ENCODE assay signal across 33 cellular contexts in the genomic region with DNA sequence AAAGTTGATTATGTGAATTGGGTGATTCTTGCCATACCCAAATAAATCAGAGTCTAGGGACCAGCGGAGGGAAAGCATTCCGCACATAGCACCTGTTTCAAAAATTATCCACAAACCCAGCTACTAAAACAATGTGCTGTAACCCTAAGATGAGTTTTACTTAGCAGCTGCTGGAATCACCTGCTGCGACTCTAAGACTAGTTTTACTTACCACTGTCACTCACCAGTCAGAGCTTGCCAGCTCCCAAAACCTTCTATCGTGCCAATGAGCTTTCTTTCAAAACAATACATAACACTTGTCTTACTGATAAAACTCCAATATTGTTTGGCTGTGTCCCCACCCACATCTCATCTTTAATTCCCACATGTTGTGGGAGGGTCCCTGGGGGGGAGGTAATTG. TPM values are rescaled to one million over a fixed set of nuclear protein-coding genes. Genes with fewer than 3 reads are reported as not detected.
"Had no signal": no experiment of that assay in that cellular context is flagged by ENCODE, and none has a peak within 500 bp of the region (broad histone marks: within the 10 kb centered on the region; RNA-seq: fewer than 3 reads in every experiment).

No MANE protein-coding gene starts in this region.

- H3K4me2 ChIP-seq: smooth muscle cell had no signal

- H3K9ac ChIP-seq: parathyroid adenoma had no signal

- H3K4me3 ChIP-seq: ovary, psoas muscle, right lobe of liver, sigmoid colon, skin epidermis, smooth muscle cell, spleen, suprapubic skin, testis, tibial artery, transverse colon, upper lobe of right lung, uterus had no signal

- H3K4me1 ChIP-seq: parathyroid adenoma, psoas muscle, right lobe of liver, sigmoid colon, suprapubic skin, testis, upper lobe of right lung, uterus had no signal

- ATAC-seq: naive thymus-derived CD8-positive, alpha-beta T cell; natural killer cell treated with Interleukin-12 subunit alpha and Interleukin-12 subunit beta and Interleukin-15 and Interleukin-18, amount 100 ng/mL, for 72 hours; psoas muscle; right cardiac atrium; right lobe of liver; stimulated activated memory B cell treated with anti-CD40 and anti-IgM and Interleukin-4, amounts not matched to agents 10 μg/mL and 1 μg/mL and 100 μg/mL, for 72 hours; stimulated activated naive CD8-positive, alpha-beta T cell treated with anti-CD3 and anti-CD28 coated beads, Interleukin-15, amount 100 ng/mL, for 72 hours; stimulated activated naive CD8-positive, alpha-beta T cell treated with anti-CD3 and anti-CD28 coated beads, Interleukin-15, Interleukin-2, amounts not matched to agents 100 U/mL and 50 U/mL, for 24 hours; upper lobe of right lung had no signal

- H3K36me3 Mint-ChIP-seq: natural killer cell treated with Interleukin-12 subunit alpha and Interleukin-12 subunit beta and Interleukin-15 and Interleukin-18, amount 100 ng/mL, for 72 hours; stimulated activated memory B cell treated with anti-CD40 and anti-IgM and Interleukin-4, amounts not matched to agents 10 μg/mL and 1 μg/mL and 100 μg/mL, for 72 hours; type B pancreatic cell had no signal

- H3K27me3 ChIP-seq: ovary, right lobe of liver, testis, upper lobe of right lung, uterus had no signal

- DNase-seq: naive thymus-derived CD8-positive, alpha-beta T cell; nephron progenitor cell; occipital lobe; ovary; posterior cingulate gyrus; psoas muscle; right cardiac atrium; right lobe of liver; sigmoid colon; spleen; stimulated activated CD4-positive, alpha-beta T cell treated with anti-CD3 and anti-CD28 coated beads, Interleukin-12 subunit alpha, Interleukin-12 subunit beta, amount 100 ng/mL, for 4 hours; stimulated activated CD4-positive, alpha-beta T cell treated with anti-CD3 and anti-CD28 coated beads, Interleukin-1b, Interleukin-23, amount 100 ng/mL, for 48 hours; stimulated activated CD4-positive, alpha-beta T cell treated with anti-CD3 and anti-CD28 coated beads, Interleukin-4, amount 100 ng/mL, for 1 hour; stimulated activated CD4-positive, alpha-beta T cell treated with anti-CD3 and anti-CD28 coated beads, Interleukin-4, amount 100 ng/mL, for 4 hours; stimulated activated CD8-positive, alpha-beta memory T cell treated with anti-CD3 and anti-CD28 coated beads, Interleukin-4, amount 100 ng/mL, for 48 hours; stimulated activated naive CD4-positive, alpha-beta T cell; stimulated activated naive CD8-positive, alpha-beta T cell treated with anti-CD3 and anti-CD28 coated beads, Interleukin-15, amount 100 ng/mL, for 72 hours; stimulated activated naive CD8-positive, alpha-beta T cell treated with anti-CD3 and anti-CD28 coated beads, Interleukin-15, Interleukin-2, amounts not matched to agents 100 U/mL and 50 U/mL, for 24 hours; substantia nigra; testis; tibial artery; transverse colon; upper lobe of right lung; uterus had no signal

- H3K79me2 ChIP-seq: parathyroid adenoma had no signal

- H2AFZ ChIP-seq: parathyroid adenoma had no signal

- H3K27ac ChIP-seq: ovary, parathyroid adenoma, psoas muscle, right lobe of liver, sigmoid colon, skin epidermis, spleen, suprapubic skin, testis, transverse colon, upper lobe of right lung, uterus had no signal

- H3K36me3 ChIP-seq: ovary, right lobe of liver, sigmoid colon, spleen, suprapubic skin, tibial artery, transverse colon, upper lobe of right lung, uterus had no signal

- H3K9me3 Mint-ChIP-seq: naive thymus-derived CD8-positive, alpha-beta T cell; natural killer cell treated with Interleukin-12 subunit alpha and Interleukin-12 subunit beta and Interleukin-15 and Interleukin-18, amount 100 ng/mL, for 72 hours had no signal

- H3K27ac Mint-ChIP-seq: natural killer cell treated with Interleukin-12 subunit alpha and Interleukin-12 subunit beta and Interleukin-15 and Interleukin-18, amount 100 ng/mL, for 72 hours; nephron progenitor cell; progenitor cell of endocrine pancreas; stimulated activated memory B cell treated with anti-CD40 and anti-IgM and Interleukin-4, amounts not matched to agents 10 μg/mL and 1 μg/mL and 100 μg/mL, for 72 hours; stimulated activated naive CD8-positive, alpha-beta T cell treated with anti-CD3 and anti-CD28 coated beads, Interleukin-15, amount 100 ng/mL, for 72 hours; type B pancreatic cell had no signal

- H3K4me3 Mint-ChIP-seq: naive thymus-derived CD8-positive, alpha-beta T cell; natural killer cell treated with Interleukin-12 subunit alpha and Interleukin-12 subunit beta and Interleukin-15 and Interleukin-18, amount 100 ng/mL, for 72 hours; nephron progenitor cell; neural crest cell; stimulated activated memory B cell treated with anti-CD40 and anti-IgM and Interleukin-4, amounts not matched to agents 10 μg/mL and 1 μg/mL and 100 μg/mL, for 72 hours; stimulated activated naive CD8-positive, alpha-beta T cell treated with anti-CD3 and anti-CD28 coated beads, Interleukin-15, amount 100 ng/mL, for 72 hours; type B pancreatic cell had no signal

- H3K4me1 Mint-ChIP-seq: neural crest cell had no signal

- H3K9me3 ChIP-seq: ovary, psoas muscle, right lobe of liver, sigmoid colon, spleen, suprapubic skin, testis, tibial artery, transverse colon, upper lobe of right lung, uterus had no signal

- H3K27me3 Mint-ChIP-seq: natural killer cell treated with Interleukin-12 subunit alpha and Interleukin-12 subunit beta and Interleukin-15 and Interleukin-18, amount 100 ng/mL, for 72 hours had no signal

RNA-seq across cellular contexts. Expression of gene ST8SIA6, which starts 18.5 kb away (rescaled TPM):
- total RNA-seq: neural crest cell, smooth muscle cell had no signal
